8 cellular contexts compared by ENCODE assay signal in the genomic region with DNA sequence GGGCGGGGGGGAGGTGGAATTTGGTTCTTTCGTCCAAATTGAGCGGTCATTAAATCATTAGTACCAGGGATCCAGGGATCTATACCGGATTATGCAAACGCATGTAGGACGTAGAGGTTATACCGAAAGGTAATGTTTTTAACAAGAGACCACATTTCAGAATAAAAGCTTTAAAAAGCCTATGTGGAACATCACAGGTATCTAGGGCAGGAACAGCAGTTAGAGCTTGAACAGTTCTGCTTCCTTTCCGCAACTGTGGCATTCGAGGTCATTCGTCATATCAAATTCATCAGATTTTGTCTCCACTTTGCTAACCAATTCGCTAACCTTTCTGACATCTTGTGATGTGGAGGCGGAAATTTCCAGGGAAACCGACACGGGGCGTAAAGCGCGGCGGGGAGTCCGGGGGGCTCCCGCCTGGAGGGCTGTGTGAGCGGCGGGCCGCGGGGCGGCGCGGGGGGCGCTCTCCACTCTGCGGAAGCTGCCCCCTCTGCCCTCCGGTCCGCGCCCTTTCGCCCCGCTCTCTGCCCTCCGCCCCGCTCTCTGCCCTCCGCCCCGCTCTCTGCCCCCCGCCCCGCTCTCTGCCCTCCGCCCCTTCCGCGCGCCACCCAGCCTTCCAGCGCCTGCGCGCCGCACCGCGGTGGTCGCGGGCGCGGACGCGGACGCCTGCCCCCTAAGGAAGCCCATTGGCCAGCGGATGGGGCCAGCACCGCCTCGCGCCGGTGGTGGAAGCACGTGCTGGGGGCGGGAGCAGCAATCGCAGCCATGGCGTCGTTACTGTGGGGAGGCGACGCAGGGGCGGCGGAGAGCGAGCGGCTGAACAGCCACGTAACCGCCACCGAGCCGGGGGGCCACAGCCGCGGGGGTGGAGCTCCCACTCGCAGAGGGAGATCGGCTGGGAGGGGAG. TPM values are rescaled to one million over a fixed set of nuclear protein-coding genes. Genes with fewer than 3 reads are reported as not detected.
A peak's percentile ranks its signal among the peaks of the same experiment; 100 is the strongest.
DNase-seq lines count a peak whose midpoint lies in the region; ATAC-seq and TF ChIP-seq lines count a peak whose summit lies in the region.

A gene (plus strand): TSS at position 756 of the 907 bp plus-strand sequence. CDS start 10 bp downstream, at position 766.

- peak within 1 kb of the TSS; percentile 73 for H3K4me2 ChIP-seq in DND-41 (ENCODE audit: insufficient read depth, low read length)

- H2AFZ ChIP-seq in DND-41 (ENCODE audit: low read depth, low read length), result no peak within 1 kb of the TSS

- H3K27me3 ChIP-seq in DND-41 (ENCODE audit: insufficient read depth, low read length, poor library complexity) (peaks cover 4% of the 10 kb centered on the region), ascending aorta (peaks cover 5% of the 10 kb centered on the region), iPS-18a (ENCODE audit: control insufficient read depth, insufficient read depth, low read length) (peaks cover 17% of the 10 kb centered on the region), skeletal muscle tissue (ENCODE audit: control insufficient read depth in 3 of 3, insufficient read depth in 3 of 3, low read length in 3 of 3) (peaks cover 8 to 26% (median 18%) of the 10 kb centered on the region in 3 donors)

- peaks cover 29% of the 10 kb centered on the region for H3K79me2 ChIP-seq in DND-41 (ENCODE audit: insufficient read depth, low read length)

- H3K9ac ChIP-seq in DND-41 (ENCODE audit: low read depth, low read length) (no peak within 1 kb of the TSS), iPS-18a (ENCODE audit: low read length) (no peak within 1 kb of the TSS), skeletal muscle tissue (ENCODE audit: low read depth in 1 of 3, low read length in 3 of 3) (no peak within 1 kb of the TSS)

- DNase-seq in DND-41 (no peak), NCI-H2171 (lab: John Stamatoyannopoulos, UW) (peak; percentile 6), ascending aorta (ENCODE audit: low spot score in 2 of 2) (no peak), AG08396 (ENCODE audit: low spot score) (no peak), NCI-H1694 (lab: John Stamatoyannopoulos, UW) (no peak), SKM-1 (lab: John Stamatoyannopoulos, UW; ENCODE audit: unreplicated experiment) (no peak)

- peaks cover 11% of the 10 kb centered on the region for H3K36me3 ChIP-seq in DND-41 (ENCODE audit: insufficient read depth, low read length)
- peaks cover 7% of the 10 kb centered on the region in 2 donors for H3K36me3 ChIP-seq in ascending aorta
- peaks cover 15% of the 10 kb centered on the region for H3K36me3 ChIP-seq in iPS-18a (ENCODE audit: control insufficient read depth, low read depth, low read length)
- peaks cover 6 to 11% (median 7%) of the 10 kb centered on the region in 3 donors for H3K36me3 ChIP-seq in skeletal muscle tissue (ENCODE audit: control insufficient read depth in 3 of 3, insufficient read depth in 3 of 3, low read length in 3 of 3)

- intact Hi-C loops in ascending aorta (cut with DNase I), result loop anchor here (1.0 to 5.0 kb wide), 4 partner anchors 17 to 312 kb away; a partner anchor contains a TSS

- H4K20me1 ChIP-seq in DND-41 (ENCODE audit: insufficient read depth, low read length), result no peaks in the 10 kb centered on the region

- H3K4me3 ChIP-seq in DND-41 (ENCODE audit: low read depth in 1 of 2, low read length in 2 of 2) (peak within 1 kb of the TSS in 1 of 2 experiments; percentile 96; a peak in 2 of 4 replicates), ascending aorta (peak within 1 kb of the TSS; percentile 61 to 63), iPS-18a (ENCODE audit: low read length) (peak within 1 kb of the TSS; percentile 85), skeletal muscle tissue (ENCODE audit: low read length in 3 of 3) (peak within 1 kb of the TSS; percentile 89 to 96 (median 91))

- no peak within 1 kb of the TSS for H3K27ac ChIP-seq in DND-41 (ENCODE audit: low read length)
- H3K27ac ChIP-seq in ascending aorta, result no peak within 1 kb of the TSS
- H3K27ac ChIP-seq in iPS-18a (ENCODE audit: low read length), result no peak within 1 kb of the TSS
- H3K27ac ChIP-seq in skeletal muscle tissue (ENCODE audit: low read depth, low read length), result no peak within 1 kb of the TSS

- H3K9me3 ChIP-seq in DND-41 (ENCODE audit: insufficient read depth, low read length, severe bottlenecking) (no peaks in the 10 kb centered on the region), ascending aorta (no peaks in the 10 kb centered on the region), iPS-18a (ENCODE audit: control insufficient read depth, low read depth, low read length) (no peaks in the 10 kb centered on the region), skeletal muscle tissue (ENCODE audit: control insufficient read depth in 3 of 3, low read length in 3 of 3) (no peaks in the 10 kb centered on the region)

- peaks cover 20% of the 10 kb centered on the region for H3K4me1 ChIP-seq in DND-41 (ENCODE audit: insufficient read depth, low read length)
- peaks cover 2 to 8% of the 10 kb centered on the region in 2 donors for H3K4me1 ChIP-seq in ascending aorta
- no peaks in the 10 kb centered on the region for H3K4me1 ChIP-seq in iPS-18a (ENCODE audit: control insufficient read depth, low read depth, low read length)
- H3K4me1 ChIP-seq in skeletal muscle tissue (ENCODE audit: control insufficient read depth in 3 of 3, insufficient read depth in 3 of 3, low read length in 3 of 3), result peaks cover 13 to 16% (median 16%) of the 10 kb centered on the region in 3 donors

- ATAC-seq in DND-41 (ENCODE audit: insufficient read depth, low read depth), result no peak

- no peak for TF ChIP-seq CTCF in DND-41 (IDR thresholded peaks at IDR 0.05; ENCODE audit: borderline replicate concordance, extremely low read depth, low read length, poor library complexity, severe bottlenecking)
- no peak for TF ChIP-seq CTCF in ascending aorta (IDR thresholded peaks at IDR 0.05)

RNA-seq across cellular contexts. Expression of the gene that starts here (rescaled TPM):
- not detected for total RNA-seq in ascending aorta
- total RNA-seq in skeletal muscle tissue, result under 0.01 TPM
